20 cellular contexts compared by ENCODE assay signal in genomic region chr7:6654113-6654841, GRCh38.
"Had no signal": no experiment of that assay in that cellular context is flagged by ENCODE, and none has a peak within 500 bp of the region (broad histone marks: within the 10 kb centered on the region; RNA-seq: fewer than 3 reads in every experiment).

No MANE protein-coding gene starts in this region.

- H3K4me3 ChIP-seq: breast epithelium, gastroesophageal sphincter, heart right ventricle, lung, neural progenitor cell, pancreas had no signal

- H3K36me3 ChIP-seq: neural progenitor cell had no signal

- H3K4me2 ChIP-seq: neural progenitor cell had no signal

- H3K9ac ChIP-seq: neural progenitor cell had no signal

- DNase-seq: activated CD4-positive, alpha-beta T cell treated with anti-CD3 and anti-CD28 coated beads, Interleukin-2, amount 10 ng/mL, durations not matched to agents 7 days and 5 days; activated CD8-positive, alpha-beta memory T cell treated with anti-CD3 and anti-CD28 coated beads for 24 hours; activated naive CD4-positive, alpha-beta T cell treated with anti-CD3 and anti-CD28 coated beads for 36 hours; activated naive CD8-positive, alpha-beta T cell treated with anti-CD3 and anti-CD28 coated beads, Interleukin-2, amount 50 U/mL, for 24 hours; cerebellar nuclear complex; erythroblast; heart right ventricle; naive B cell; retina; stimulated activated CD4-positive, alpha-beta T cell treated with anti-CD3 and anti-CD28 coated beads, Interleukin-2, amount 100 ng/mL, for 48 hours; stimulated activated naive B cell treated with anti-CD40 and anti-IgM and Interleukin-4, amounts not matched to agents 10 μg/mL and 1 μg/mL and 100 μg/mL, for 72 hours; T-helper 2 cell; trophoblast cell had no signal

- H2AFZ ChIP-seq: neural progenitor cell had no signal

- H3K27me3 ChIP-seq: breast epithelium, gastroesophageal sphincter, heart right ventricle, neural progenitor cell, pancreas had no signal

- H3K4me1 ChIP-seq: breast epithelium, gastroesophageal sphincter, heart right ventricle, pancreas had no signal

- FAIRE-seq: pancreas, TTC549 had no signal

- H3K27ac ChIP-seq: breast epithelium, gastroesophageal sphincter, heart right ventricle, neural progenitor cell, pancreas had no signal

- ATAC-seq: activated naive CD8-positive, alpha-beta T cell treated with anti-CD3 and anti-CD28 coated beads, Interleukin-2, amount 50 U/mL, for 24 hours; gastroesophageal sphincter; heart right ventricle; pancreas; stimulated activated naive B cell treated with anti-CD40 and anti-IgM and Interleukin-4, amounts not matched to agents 10 μg/mL and 1 μg/mL and 100 μg/mL, for 72 hours; WTC11 had no signal

- H3K9me3 ChIP-seq: pancreas had no signal
